Comparison of ENCODE assay signal across 20 cellular contexts in genomic region chr4:107167051-107167450, GRCh38.
DNase-seq lines count a peak whose midpoint lies in the region; ATAC-seq and TF ChIP-seq lines count a peak whose summit lies in the region.
"Had no signal": no experiment of that assay in that cellular context is flagged by ENCODE, and none has a peak within 500 bp of the region (broad histone marks: within the 10 kb centered on the region; RNA-seq: fewer than 3 reads in every experiment).

No MANE protein-coding gene starts in this region.

- H3K9me3 ChIP-seq in spleen: peaks cover 4 to 17% (median 15%) of the 10 kb centered on the region in 8 donors
- H3K9me3 ChIP-seq: BE2C, Caco-2 had no signal

- H3K27ac Mint-ChIP-seq in HFFc6 (no peak overlapping the region), chondrocyte (ENCODE audit: unreplicated experiment) (no peak overlapping the region), osteocyte (ENCODE audit: unreplicated experiment) (peak overlapping the region; percentile 44), T-cell (no peak overlapping the region)
- no peak overlapping the region for H3K27ac Mint-ChIP-seq in stimulated activated naive CD8-positive, alpha-beta T cell treated with anti-CD3 and anti-CD28 coated beads, Interleukin-15, amount 100 ng/mL, for 72 hours
- H3K27ac Mint-ChIP-seq: CD14-positive monocyte; CD4-positive, alpha-beta memory T cell; CD4-positive, CD25-positive, alpha-beta regulatory T cell; CD8-positive, alpha-beta memory T cell had no signal

- ATAC-seq in T-cell (replicated peaks in 1 of 4): no peak
- ATAC-seq in stimulated activated naive CD8-positive, alpha-beta T cell treated with anti-CD3 and anti-CD28 coated beads, Interleukin-15, amount 100 ng/mL, for 72 hours: no peak
- ATAC-seq in activated CD4-positive, CD25-positive, alpha-beta regulatory T cell treated with anti-CD3 and anti-CD28 coated beads, Interleukin-2, amount 50 U/mL, for 24 hours: no peak

- TF ChIP-seq POLR2A in spleen (IDR thresholded peaks at IDR 0.05): no peak

- H3K36me3 Mint-ChIP-seq in HFFc6 (ENCODE audit: low read depth) (peaks cover 9% of the 10 kb centered on the region; the same call in 1 of the 2 replicates), chondrocyte (ENCODE audit: low read depth) (peaks cover 9% of the 10 kb centered on the region), osteocyte (ENCODE audit: unreplicated experiment) (peaks cover 14% of the 10 kb centered on the region), T-cell (no peaks in the 10 kb centered on the region)
- H3K36me3 Mint-ChIP-seq: CD14-positive monocyte; CD4-positive, alpha-beta memory T cell; CD4-positive, CD25-positive, alpha-beta regulatory T cell; CD8-positive, alpha-beta memory T cell had no signal

- no peak overlapping the region for H3K27ac ChIP-seq in spleen
- H3K27ac ChIP-seq: BLaER1 had no signal

- no peaks in the 10 kb centered on the region for H3K36me3 ChIP-seq in spleen
- H3K36me3 ChIP-seq: BE2C, BLaER1 had no signal

- no peak overlapping the region for H3K4me3 ChIP-seq in AG10803 (ENCODE audit: low read length)
- no peak overlapping the region for H3K4me3 ChIP-seq in spleen
- H3K4me3 ChIP-seq: BLaER1 had no signal

- no peaks in the 10 kb centered on the region for H3K4me1 ChIP-seq in spleen
- H3K4me1 ChIP-seq: BE2C, BLaER1, Caco-2 had no signal

- DNase-seq in AG10803 (ENCODE audit: low read depth) (no peak), HFFc6 (no peak), chondrocyte (ENCODE audit: low spot score) (no peak), osteocyte (ENCODE audit: extremely low spot score, unreplicated experiment) (no peak), T-cell (no peak), spleen (no peak)
- no peak for DNase-seq in stimulated activated naive CD8-positive, alpha-beta T cell treated with anti-CD3 and anti-CD28 coated beads, Interleukin-15, amount 100 ng/mL, for 72 hours
- DNase-seq: 8988T; BE2C; C1 segment of cervical spinal cord; Caco-2; Calu3; CD4-positive, alpha-beta memory T cell; CD4-positive, CD25-positive, alpha-beta regulatory T cell; CD8-positive, alpha-beta memory T cell; DMS79 treated with DMSO at 0.1 percent for 48 hours; GF-D8 had no signal

- H3K27me3 Mint-ChIP-seq in HFFc6 (ENCODE audit: insufficient read depth): peaks cover 2% of the 10 kb centered on the region; the same call in 1 of the 2 replicates
- H3K27me3 Mint-ChIP-seq in chondrocyte (ENCODE audit: low read depth): no peaks in the 10 kb centered on the region
- H3K27me3 Mint-ChIP-seq in osteocyte (ENCODE audit: unreplicated experiment): no peaks in the 10 kb centered on the region
- H3K27me3 Mint-ChIP-seq in T-cell: no peaks in the 10 kb centered on the region
- no peaks in the 10 kb centered on the region for H3K27me3 Mint-ChIP-seq in stimulated activated naive CD8-positive, alpha-beta T cell treated with anti-CD3 and anti-CD28 coated beads, Interleukin-15, amount 100 ng/mL, for 72 hours
- H3K27me3 Mint-ChIP-seq: CD4-positive, CD25-positive, alpha-beta regulatory T cell; CD8-positive, alpha-beta memory T cell had no signal

- H3K4me3 Mint-ChIP-seq in HFFc6 (no peak overlapping the region), chondrocyte (ENCODE audit: unreplicated experiment) (no peak overlapping the region), osteocyte (ENCODE audit: unreplicated experiment) (no peak overlapping the region), T-cell (no peak overlapping the region)
- H3K4me3 Mint-ChIP-seq in stimulated activated naive CD8-positive, alpha-beta T cell treated with anti-CD3 and anti-CD28 coated beads, Interleukin-15, amount 100 ng/mL, for 72 hours: no peak overlapping the region
- H3K4me3 Mint-ChIP-seq: CD14-positive monocyte; CD4-positive, alpha-beta memory T cell; CD4-positive, CD25-positive, alpha-beta regulatory T cell; CD8-positive, alpha-beta memory T cell had no signal

- H3K4me1 Mint-ChIP-seq in HFFc6 (ENCODE audit: low read depth) (no peaks in the 10 kb centered on the region), chondrocyte (ENCODE audit: low read depth) (peaks cover 7% of the 10 kb centered on the region), osteocyte (ENCODE audit: unreplicated experiment) (peaks cover 14% of the 10 kb centered on the region), T-cell (no peaks in the 10 kb centered on the region)
- no peaks in the 10 kb centered on the region for H3K4me1 Mint-ChIP-seq in stimulated activated naive CD8-positive, alpha-beta T cell treated with anti-CD3 and anti-CD28 coated beads, Interleukin-15, amount 100 ng/mL, for 72 hours
- H3K4me1 Mint-ChIP-seq: CD14-positive monocyte; CD4-positive, alpha-beta memory T cell; CD4-positive, CD25-positive, alpha-beta regulatory T cell had no signal

- peaks cover 13% of the 10 kb centered on the region for H3K9me3 Mint-ChIP-seq in HFFc6
- peaks cover 18% of the 10 kb centered on the region for H3K9me3 Mint-ChIP-seq in chondrocyte (ENCODE audit: low read depth)
- H3K9me3 Mint-ChIP-seq in osteocyte (ENCODE audit: unreplicated experiment): peaks cover 22% of the 10 kb centered on the region
- peaks cover 11 to 15% (median 12%) of the 10 kb centered on the region in 3 donors for H3K9me3 Mint-ChIP-seq in T-cell
- peaks cover 10 to 12% of the 10 kb centered on the region in 2 donors for H3K9me3 Mint-ChIP-seq in stimulated activated naive CD8-positive, alpha-beta T cell treated with anti-CD3 and anti-CD28 coated beads, Interleukin-15, amount 100 ng/mL, for 72 hours

- intact Hi-C loops in spleen (cut with DNase I; ENCODE audit: low total_unique reads): no loop called here

- 74 to 96% (median 83%) methylated on average over 1 of the region's 1 CpG for WGBS in spleen, 5 donors

- CTCF ChIA-PET in T-cell (lab: Charles Lee): no interaction called here

- H3K27me3 ChIP-seq in spleen (replicated peaks in 1 of 7): no peaks in the 10 kb centered on the region
- H3K27me3 ChIP-seq: BE2C, BLaER1 had no signal

- POLR2A ChIA-PET in T-cell (lab: Charles Lee): no interaction called here

- TF ChIP-seq CTCF in AG10803 (conservative IDR thresholded peaks at IDR 0.05; ENCODE audit: low read length): peak; percentile 29
- peak; percentile 19; the same call in 1 of the 2 replicates for TF ChIP-seq CTCF in HFFc6 (IDR thresholded peaks at IDR 0.05)
- TF ChIP-seq CTCF in chondrocyte (IDR thresholded peaks at IDR 0.05): peak; percentile 34
- TF ChIP-seq CTCF in osteocyte (IDR thresholded peaks at IDR 0.05): no peak
- no peak for TF ChIP-seq CTCF in spleen (IDR thresholded peaks at IDR 0.05 in 8 of 11, conservative IDR thresholded peaks at IDR 0.05 in 3 of 11)

Comparison
In these comparisons a context has a peak if more than half of its experiments do, and no peak if none do; other contexts are left out.
1. CTCF ChIP-seq: peak in AG10803 (single experiment), HFFc6 (single experiment) and chondrocyte (single experiment); none in osteocyte (single experiment) and spleen (0 of 11).